10 cellular contexts compared by ENCODE assay signal in the genomic region with DNA sequence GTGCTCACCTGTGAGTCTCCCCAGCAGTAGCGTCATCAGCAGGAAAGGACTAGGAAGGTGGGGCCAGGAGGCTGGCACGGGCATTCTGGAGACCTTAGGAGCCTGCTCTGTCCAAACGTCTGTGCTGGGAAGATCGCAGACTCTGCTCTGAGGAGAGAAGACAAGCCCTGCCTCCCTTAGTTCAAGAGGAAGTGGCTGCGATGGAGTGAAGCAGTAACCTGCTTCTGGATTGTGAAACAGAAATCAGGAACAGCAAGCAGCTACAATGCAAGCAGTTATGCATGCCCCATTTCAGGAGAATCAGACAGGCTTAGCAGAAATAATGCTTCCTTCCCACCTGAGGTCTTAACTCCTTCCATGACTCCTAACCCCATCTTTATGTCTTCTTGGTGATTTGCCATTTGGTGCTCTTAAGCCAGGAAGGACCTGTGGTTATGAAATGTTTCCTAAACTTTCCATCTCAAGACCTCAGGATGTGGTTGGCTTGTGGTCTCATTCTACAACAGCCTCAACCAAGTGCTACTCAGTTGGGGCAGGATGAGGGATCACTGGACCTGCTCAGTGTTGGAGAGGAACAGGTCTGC. TPM values are rescaled to one million over a fixed set of nuclear protein-coding genes. Genes with fewer than 3 reads are reported as not detected.
DNase-seq lines count a peak whose midpoint lies in the region; ATAC-seq and TF ChIP-seq lines count a peak whose summit lies in the region.
"Had no signal": no experiment of that assay in that cellular context is flagged by ENCODE, and none has a peak within 500 bp of the region (broad histone marks: within the 10 kb centered on the region; RNA-seq: fewer than 3 reads in every experiment).

A gene (minus strand): TSS at position 149 of the 584 bp plus-strand sequence. CDS start 65 bp downstream, at position 84.

- H3K4me1 Mint-ChIP-seq in CD14-positive monocyte, result peaks cover 92% of the 10 kb centered on the region
- H3K4me1 Mint-ChIP-seq in activated CD4-positive, alpha-beta memory T cell treated with anti-CD3 and anti-CD28 coated beads for 36 hours (ENCODE audit: low read depth), result peaks cover 53% of the 10 kb centered on the region

- no peak within 1 kb of the TSS for H3K9ac ChIP-seq in Loucy (ENCODE audit: low read depth, low read length, poor library complexity, severe bottlenecking)

- ATAC-seq in right lobe of liver (peak; percentile 49 to 71 (median 58)), GM18867 (IDR thresholded peaks at IDR 0.05; ENCODE audit: unreplicated experiment) (no peak), HG03565 (IDR thresholded peaks at IDR 0.05; ENCODE audit: unreplicated experiment) (no peak), GM19328 (IDR thresholded peaks at IDR 0.05; ENCODE audit: unreplicated experiment) (no peak)
- ATAC-seq: foreskin keratinocyte had no signal

- no peaks in the 10 kb centered on the region for H3K27me3 Mint-ChIP-seq in CD14-positive monocyte (ENCODE audit: low read depth in 3 of 3)
- no peaks in the 10 kb centered on the region for H3K27me3 Mint-ChIP-seq in activated CD4-positive, alpha-beta memory T cell treated with anti-CD3 and anti-CD28 coated beads for 36 hours

- 16% methylated on average over 3 of the region's 5 CpGs for WGBS in right lobe of liver (ENCODE audit: insufficient coverage, low coverage, low lambda C conversion rate, missing lambda C conversion rate)

- H3K4me2 ChIP-seq in Loucy (ENCODE audit: low read depth, low read length, poor library complexity, severe bottlenecking), result peak within 1 kb of the TSS; percentile 58

- H3K4me3 ChIP-seq in Loucy (ENCODE audit: low read length, poor library complexity, severe bottlenecking) (peak within 1 kb of the TSS; percentile 10), right lobe of liver (no peak within 1 kb of the TSS)

- POLR2A ChIA-PET in activated CD4-positive, alpha-beta memory T cell treated with anti-CD3 and anti-CD28 coated beads for 36 hours (lab: Charles Lee), result no interaction called here

- TF ChIP-seq CTCF in CD14-positive monocyte (IDR thresholded peaks at IDR 0.05) (no peak), Loucy (conservative IDR thresholded peaks at IDR 0.05; ENCODE audit: low read length) (no peak), right lobe of liver (IDR thresholded peaks at IDR 0.05) (no peak)

- H3K4me1 ChIP-seq in Loucy (ENCODE audit: insufficient read depth, low read length, poor library complexity, severe bottlenecking) (peaks cover 30% of the 10 kb centered on the region), right lobe of liver (no peaks in the 10 kb centered on the region)

- H3K79me2 ChIP-seq in Loucy (ENCODE audit: insufficient read depth, low read length), result no peaks in the 10 kb centered on the region

- peak within 1 kb of the TSS; percentile 85 to 94 for H3K4me3 Mint-ChIP-seq in CD14-positive monocyte
- H3K4me3 Mint-ChIP-seq in activated CD4-positive, alpha-beta memory T cell treated with anti-CD3 and anti-CD28 coated beads for 36 hours, result no peak within 1 kb of the TSS

- TF ChIP-seq POLR2A in right lobe of liver (IDR thresholded peaks at IDR 0.05), result no peak

- intact Hi-C loops in CD14-positive monocyte (cut with micrococcal nuclease) (loop anchor here in 1 of 2 donors (5.0 kb wide), 1 partner anchor 53 kb away; no protein-coding TSS in a partner anchor), right lobe of liver (cut with DNase I) (no loop called here)
- intact Hi-C loops in activated CD4-positive, alpha-beta memory T cell treated with anti-CD3 and anti-CD28 coated beads for 36 hours (cut with micrococcal nuclease), result loop anchor here (2.0 kb wide), 1 partner anchor 115 kb away; no protein-coding TSS in a partner anchor

- CTCF ChIA-PET in activated CD4-positive, alpha-beta memory T cell treated with anti-CD3 and anti-CD28 coated beads for 36 hours (lab: Charles Lee), result no interaction called here

- H3K27ac Mint-ChIP-seq in CD14-positive monocyte, result peak within 1 kb of the TSS; percentile 92 to 98 (median 96)
- no peak within 1 kb of the TSS for H3K27ac Mint-ChIP-seq in activated CD4-positive, alpha-beta memory T cell treated with anti-CD3 and anti-CD28 coated beads for 36 hours

- no peaks in the 10 kb centered on the region for H3K9me2 ChIP-seq in Loucy (replicated peaks; ENCODE audit: low read depth, low read length)

- H3K9me3 Mint-ChIP-seq in CD14-positive monocyte, result no peaks in the 10 kb centered on the region
- H3K9me3 Mint-ChIP-seq in activated CD4-positive, alpha-beta memory T cell treated with anti-CD3 and anti-CD28 coated beads for 36 hours, result no peaks in the 10 kb centered on the region

- H3K9me3 ChIP-seq in Loucy (ENCODE audit: insufficient read depth, low read depth, low read length), result peaks cover 8% of the 10 kb centered on the region; the same call in 1 of the 2 replicates
- no peaks in the 10 kb centered on the region for H3K9me3 ChIP-seq in right lobe of liver

- H3K27ac ChIP-seq in right lobe of liver, result peak within 1 kb of the TSS in 1 of 3 donors; percentile 37
- H3K27ac ChIP-seq: foreskin keratinocyte had no signal

- peak; percentile 74 for DNase-seq in CD14-positive monocyte (ENCODE audit: low spot score)
- DNase-seq in activated CD4-positive, alpha-beta memory T cell treated with anti-CD3 and anti-CD28 coated beads for 36 hours, result peak; percentile 30
- DNase-seq in right lobe of liver, result no peak
- no peak for DNase-seq in effector CD8-positive, alpha-beta T cell (lab: John Stamatoyannopoulos, UW)
- DNase-seq: foreskin keratinocyte, NCI-H1105 treated with DMSO at 0.1 percent for 48 hours had no signal

- no peak within 1 kb of the TSS for H2AFZ ChIP-seq in Loucy (ENCODE audit: low read length)

- H3K27me3 ChIP-seq in Loucy (ENCODE audit: insufficient read depth, low read length, poor library complexity, severe bottlenecking) (no peaks in the 10 kb centered on the region), right lobe of liver (no peaks in the 10 kb centered on the region)
- H3K27me3 ChIP-seq: foreskin keratinocyte had no signal

- H3K36me3 Mint-ChIP-seq in CD14-positive monocyte, result peaks cover 12 to 22% of the 10 kb centered on the region in 2 donors
- H3K36me3 Mint-ChIP-seq in activated CD4-positive, alpha-beta memory T cell treated with anti-CD3 and anti-CD28 coated beads for 36 hours, result peaks cover 3% of the 10 kb centered on the region

- H4K20me1 ChIP-seq in Loucy (ENCODE audit: insufficient read depth, low read length, poor library complexity, severe bottlenecking), result no peaks in the 10 kb centered on the region

- H3K36me3 ChIP-seq in Loucy (ENCODE audit: insufficient read depth, low read length) (no peaks in the 10 kb centered on the region), right lobe of liver (no peaks in the 10 kb centered on the region)

- no peaks in the 10 kb centered on the region for H3F3A ChIP-seq in Loucy (ENCODE audit: low read depth)

RNA-seq across cellular contexts. Expression of the gene that starts here (rescaled TPM):
- 100 to 1,000 TPM; 137 to 437 TPM for polyA plus RNA-seq in CD14-positive monocyte
- 1 to 10 TPM; 1.3 to 2.0 TPM for total RNA-seq in activated CD4-positive, alpha-beta memory T cell treated with anti-CD3 and anti-CD28 coated beads for 36 hours
- 1 to 10 TPM in 5 of 6 experiments, under 1 TPM in 1; 0.73 to 5.1 (median 3.9) TPM for total RNA-seq in right lobe of liver

Comparison
In these comparisons a context has a peak if more than half of its experiments do, and no peak if none do; other contexts are left out.
1. DNase-seq: peak in CD14-positive monocyte (single experiment) and activated CD4-positive, alpha-beta memory T cell treated with anti-CD3 and anti-CD28 coated beads for 36 hours (single experiment); none in right lobe of liver (0 of 3) and effector CD8-positive, alpha-beta T cell (single experiment).
2. ATAC-seq: peak in right lobe of liver (4 of 4); none in GM18867 (single experiment), HG03565 (single experiment) and GM19328 (single experiment).